In genomic region chr5:126480824-126481223, GRCh38 we compare ENCODE assay signal across 21 cellular contexts.
"Had no signal": no experiment of that assay in that cellular context is flagged by ENCODE, and none has a peak within 500 bp of the region (broad histone marks: within the 10 kb centered on the region; RNA-seq: fewer than 3 reads in every experiment).

No MANE protein-coding gene starts in this region.

- H3K9me3 ChIP-seq: esophagus muscularis mucosa, suprapubic skin, upper lobe of left lung had no signal

- H3K27ac ChIP-seq: upper lobe of left lung had no signal

- DNase-seq: activated CD4-positive, alpha-beta T cell treated with anti-CD3 and anti-CD28 coated beads, Interleukin-2, amount 10 ng/mL, durations not matched to agents 24 days and 14 days; activated CD4-positive, CD25-positive, alpha-beta regulatory T cell; activated CD8-positive, alpha-beta T cell treated with anti-CD3 and anti-CD28 coated beads, Interleukin-2, amount 10 ng/mL, durations not matched to agents 7 days and 5 days; activated naive CD4-positive, alpha-beta T cell treated with anti-CD3 and anti-CD28 coated beads for 36 hours; activated T-cell treated with anti-CD3 and anti-CD28 coated beads, Interleukin-2, amount 50 U/mL, for 24 hours; anterior cingulate cortex; cerebellar nuclear complex; effector memory CD4-positive, alpha-beta T cell; hippocampal formation; nucleus accumbens; retina; T-helper 1 cell; T1000; upper lobe of left lung had no signal

- H3K4me1 ChIP-seq: upper lobe of left lung had no signal

- ATAC-seq: activated CD8-positive, alpha-beta T cell treated with anti-CD3 and anti-CD28 coated beads, Interleukin-2, amount 10 ng/mL, durations not matched to agents 7 days and 5 days; natural killer cell treated with Interleukin-12 subunit alpha and Interleukin-12 subunit beta and Interleukin-15 and Interleukin-18, amount 100 ng/mL, for 72 hours had no signal

- H3K4me3 ChIP-seq: esophagus muscularis mucosa, lung, skin epidermis, suprapubic skin, upper lobe of left lung had no signal

- FAIRE-seq: endothelial cell of umbilical vein, islet of Langerhans had no signal

- H3K27me3 ChIP-seq: esophagus muscularis mucosa, suprapubic skin, upper lobe of left lung had no signal
